11 cellular contexts compared by ENCODE assay signal in the genomic region with DNA sequence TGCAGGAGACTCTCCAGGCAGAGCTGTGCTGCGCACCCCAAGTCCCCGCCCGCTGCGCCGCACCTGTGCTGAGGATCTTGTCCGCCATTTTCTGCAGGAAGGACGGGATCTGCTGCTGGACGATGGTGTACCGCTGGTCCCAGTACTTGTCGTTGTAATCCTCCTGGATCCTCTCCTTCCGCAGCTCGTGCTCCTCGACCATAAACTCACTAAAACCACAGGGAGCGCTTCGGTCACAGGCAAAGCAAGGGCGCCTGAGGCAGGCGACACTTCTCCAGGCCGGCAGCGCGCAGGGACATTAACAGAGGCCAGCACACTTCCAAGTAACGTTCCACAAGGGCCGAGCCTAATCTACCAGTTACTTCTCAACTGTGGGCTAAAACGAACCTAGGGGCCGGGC. TPM values are rescaled to one million over a fixed set of nuclear protein-coding genes. Genes with fewer than 3 reads are reported as not detected.
"Had no signal": no experiment of that assay in that cellular context is flagged by ENCODE, and none has a peak within 500 bp of the region (broad histone marks: within the 10 kb centered on the region; RNA-seq: fewer than 3 reads in every experiment).

No MANE protein-coding gene starts in this region.

- H3K4me3 ChIP-seq: GM23248, HAP-1 had no signal

- H3K9me3 ChIP-seq: HAP-1 had no signal

- FAIRE-seq: HTR-8/SVneo had no signal

- H3K9ac ChIP-seq: GM23248 had no signal

- H2AFZ ChIP-seq: GM23248 had no signal

- DNase-seq: GM23248, GOT3, H7, HFFc6, KBM-7 had no signal

- ATAC-seq: HCT116 had no signal

- H3K27ac ChIP-seq: GM23248 had no signal

- H3K4me1 ChIP-seq: HAP-1 had no signal

RNA-seq across cellular contexts. Expression of a gene that starts 13.1 kb away (rescaled TPM):
- polyA plus RNA-seq: GM23248 had no signal

RNA-seq across cellular contexts. Expression of a gene that starts 46.9 kb away (rescaled TPM):
- total RNA-seq: H4, H7, HT-29 had no signal
- polyA plus RNA-seq: GM23248, IgD-negative memory B cell had no signal

RNA-seq across cellular contexts. Expression of a gene that starts 52.1 kb away (rescaled TPM):
- total RNA-seq: GM23248, H4, HFFc6, HT-29 had no signal
- polyA plus RNA-seq: GM23248, IgD-negative memory B cell had no signal
